ENCODE assay signal across 1 cellular context in the genomic region with DNA sequence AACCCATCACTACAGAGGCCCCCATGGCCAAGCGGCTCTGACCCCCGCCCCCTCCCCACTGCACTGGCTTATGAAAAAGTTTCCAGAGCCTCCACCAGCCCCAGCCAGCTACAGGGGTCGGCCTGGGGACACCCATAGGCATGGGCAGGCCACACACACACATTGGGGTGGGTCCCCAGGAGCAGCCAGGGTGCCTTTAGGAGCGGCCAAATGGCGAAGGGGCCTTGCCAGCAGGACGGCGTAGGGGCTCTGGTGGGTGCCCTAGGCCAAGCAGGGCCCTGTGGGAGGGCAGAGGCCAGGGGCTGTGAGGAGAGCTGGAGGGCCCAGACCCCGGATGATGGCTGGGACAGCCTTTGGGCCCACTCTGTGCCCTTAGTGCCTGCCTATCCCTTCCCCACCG.
TF ChIP-seq lines count a peak whose summit lies in the region.

No MANE protein-coding gene starts in this region.

TF ChIP-seq in HepG2, 621 proteins besides CTCF, POLR2A, EP300 and RAD21:
- no peak for TF ChIP-seq HDAC1 (CRISPR knock-in tag; IDR thresholded peaks at IDR 0.05)
- TF ChIP-seq ZNF850 (CRISPR knock-in tag; conservative IDR thresholded peaks at IDR 0.05), result 0 out of 2 replicates have a peak, but pooled peaks have one; percentile 64
- no peak for TF ChIP-seq IRF2 (CRISPR knock-in tag; IDR thresholded peaks at IDR 0.05)
- TF ChIP-seq, protein P1, sequence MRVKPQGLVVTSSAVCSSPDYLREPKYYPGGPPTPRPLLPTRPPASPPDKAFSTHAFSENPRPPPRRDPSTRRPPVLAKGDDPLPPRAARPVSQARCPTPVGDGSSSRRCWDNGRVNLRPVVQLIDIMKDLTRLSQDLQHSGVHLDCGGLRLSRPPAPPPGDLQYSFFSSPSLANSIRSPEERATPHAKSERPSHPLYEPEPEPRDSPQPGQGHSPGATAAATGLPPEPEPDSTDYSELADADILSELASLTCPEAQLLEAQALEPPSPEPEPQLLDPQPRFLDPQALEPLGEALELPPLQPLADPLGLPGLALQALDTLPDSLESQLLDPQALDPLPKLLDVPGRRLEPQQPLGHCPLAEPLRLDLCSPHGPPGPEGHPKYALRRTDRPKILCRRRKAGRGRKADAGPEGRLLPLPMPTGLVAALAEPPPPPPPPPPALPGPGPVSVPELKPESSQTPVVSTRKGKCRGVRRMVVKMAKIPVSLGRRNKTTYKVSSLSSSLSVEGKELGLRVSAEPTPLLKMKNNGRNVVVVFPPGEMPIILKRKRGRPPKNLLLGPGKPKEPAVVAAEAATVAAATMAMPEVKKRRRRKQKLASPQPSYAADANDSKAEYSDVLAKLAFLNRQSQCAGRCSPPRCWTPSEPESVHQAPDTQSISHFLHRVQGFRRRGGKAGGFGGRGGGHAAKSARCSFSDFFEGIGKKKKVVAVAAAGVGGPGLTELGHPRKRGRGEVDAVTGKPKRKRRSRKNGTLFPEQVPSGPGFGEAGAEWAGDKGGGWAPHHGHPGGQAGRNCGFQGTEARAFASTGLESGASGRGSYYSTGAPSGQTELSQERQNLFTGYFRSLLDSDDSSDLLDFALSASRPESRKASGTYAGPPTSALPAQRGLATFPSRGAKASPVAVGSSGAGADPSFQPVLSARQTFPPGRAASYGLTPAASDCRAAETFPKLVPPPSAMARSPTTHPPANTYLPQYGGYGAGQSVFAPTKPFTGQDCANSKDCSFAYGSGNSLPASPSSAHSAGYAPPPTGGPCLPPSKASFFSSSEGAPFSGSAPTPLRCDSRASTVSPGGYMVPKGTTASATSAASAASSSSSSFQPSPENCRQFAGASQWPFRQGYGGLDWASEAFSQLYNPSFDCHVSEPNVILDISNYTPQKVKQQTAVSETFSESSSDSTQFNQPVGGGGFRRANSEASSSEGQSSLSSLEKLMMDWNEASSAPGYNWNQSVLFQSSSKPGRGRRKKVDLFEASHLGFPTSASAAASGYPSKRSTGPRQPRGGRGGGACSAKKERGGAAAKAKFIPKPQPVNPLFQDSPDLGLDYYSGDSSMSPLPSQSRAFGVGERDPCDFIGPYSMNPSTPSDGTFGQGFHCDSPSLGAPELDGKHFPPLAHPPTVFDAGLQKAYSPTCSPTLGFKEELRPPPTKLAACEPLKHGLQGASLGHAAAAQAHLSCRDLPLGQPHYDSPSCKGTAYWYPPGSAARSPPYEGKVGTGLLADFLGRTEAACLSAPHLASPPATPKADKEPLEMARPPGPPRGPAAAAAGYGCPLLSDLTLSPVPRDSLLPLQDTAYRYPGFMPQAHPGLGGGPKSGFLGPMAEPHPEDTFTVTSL (CRISPR knock-in tag; IDR thresholded peaks at IDR 0.05; ENCODE audit: borderline replicate concordance), result peak; percentile 33; the same call in 1 of the 2 replicates
- no peak for TF ChIP-seq RBM22 (optimal IDR thresholded peaks at IDR 0.05; ENCODE audit: low read length)
- TF ChIP-seq, protein P2, sequence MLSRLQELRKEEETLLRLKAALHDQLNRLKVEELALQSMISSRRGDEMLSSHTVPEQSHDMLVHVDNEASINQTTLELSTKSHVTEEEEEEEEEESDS (CRISPR knock-in tag; IDR thresholded peaks at IDR 0.05; ENCODE audit: borderline replicate concordance), result no peak
- 0 out of 2 replicates have a peak, but pooled peaks have one; percentile 6 for TF ChIP-seq ZMAT3 (CRISPR knock-in tag; conservative IDR thresholded peaks at IDR 0.05)
- no peak for TF ChIP-seq ATF7 (IDR thresholded peaks at IDR 0.05)
- no peak for TF ChIP-seq ATF7 (CRISPR knock-in tag; IDR thresholded peaks at IDR 0.05)
- TF ChIP-seq, protein P3, sequence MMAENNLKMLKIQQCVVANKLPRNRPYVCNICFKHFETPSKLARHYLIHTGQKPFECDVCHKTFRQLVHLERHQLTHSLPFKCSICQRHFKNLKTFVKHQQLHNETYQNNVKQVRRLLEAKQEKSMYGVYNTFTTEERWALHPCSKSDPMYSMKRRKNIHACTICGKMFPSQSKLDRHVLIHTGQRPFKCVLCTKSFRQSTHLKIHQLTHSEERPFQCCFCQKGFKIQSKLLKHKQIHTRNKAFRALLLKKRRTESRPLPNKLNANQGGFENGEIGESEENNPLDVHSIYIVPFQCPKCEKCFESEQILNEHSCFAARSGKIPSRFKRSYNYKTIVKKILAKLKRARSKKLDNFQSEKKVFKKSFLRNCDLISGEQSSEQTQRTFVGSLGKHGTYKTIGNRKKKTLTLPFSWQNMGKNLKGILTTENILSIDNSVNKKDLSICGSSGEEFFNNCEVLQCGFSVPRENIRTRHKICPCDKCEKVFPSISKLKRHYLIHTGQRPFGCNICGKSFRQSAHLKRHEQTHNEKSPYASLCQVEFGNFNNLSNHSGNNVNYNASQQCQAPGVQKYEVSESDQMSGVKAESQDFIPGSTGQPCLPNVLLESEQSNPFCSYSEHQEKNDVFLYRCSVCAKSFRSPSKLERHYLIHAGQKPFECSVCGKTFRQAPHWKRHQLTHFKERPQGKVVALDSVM (CRISPR knock-in tag; IDR thresholded peaks at IDR 0.05), result no peak
- TF ChIP-seq ZNF143 (CRISPR knock-in tag; IDR thresholded peaks at IDR 0.05), result no peak
- TF ChIP-seq, protein P4, sequence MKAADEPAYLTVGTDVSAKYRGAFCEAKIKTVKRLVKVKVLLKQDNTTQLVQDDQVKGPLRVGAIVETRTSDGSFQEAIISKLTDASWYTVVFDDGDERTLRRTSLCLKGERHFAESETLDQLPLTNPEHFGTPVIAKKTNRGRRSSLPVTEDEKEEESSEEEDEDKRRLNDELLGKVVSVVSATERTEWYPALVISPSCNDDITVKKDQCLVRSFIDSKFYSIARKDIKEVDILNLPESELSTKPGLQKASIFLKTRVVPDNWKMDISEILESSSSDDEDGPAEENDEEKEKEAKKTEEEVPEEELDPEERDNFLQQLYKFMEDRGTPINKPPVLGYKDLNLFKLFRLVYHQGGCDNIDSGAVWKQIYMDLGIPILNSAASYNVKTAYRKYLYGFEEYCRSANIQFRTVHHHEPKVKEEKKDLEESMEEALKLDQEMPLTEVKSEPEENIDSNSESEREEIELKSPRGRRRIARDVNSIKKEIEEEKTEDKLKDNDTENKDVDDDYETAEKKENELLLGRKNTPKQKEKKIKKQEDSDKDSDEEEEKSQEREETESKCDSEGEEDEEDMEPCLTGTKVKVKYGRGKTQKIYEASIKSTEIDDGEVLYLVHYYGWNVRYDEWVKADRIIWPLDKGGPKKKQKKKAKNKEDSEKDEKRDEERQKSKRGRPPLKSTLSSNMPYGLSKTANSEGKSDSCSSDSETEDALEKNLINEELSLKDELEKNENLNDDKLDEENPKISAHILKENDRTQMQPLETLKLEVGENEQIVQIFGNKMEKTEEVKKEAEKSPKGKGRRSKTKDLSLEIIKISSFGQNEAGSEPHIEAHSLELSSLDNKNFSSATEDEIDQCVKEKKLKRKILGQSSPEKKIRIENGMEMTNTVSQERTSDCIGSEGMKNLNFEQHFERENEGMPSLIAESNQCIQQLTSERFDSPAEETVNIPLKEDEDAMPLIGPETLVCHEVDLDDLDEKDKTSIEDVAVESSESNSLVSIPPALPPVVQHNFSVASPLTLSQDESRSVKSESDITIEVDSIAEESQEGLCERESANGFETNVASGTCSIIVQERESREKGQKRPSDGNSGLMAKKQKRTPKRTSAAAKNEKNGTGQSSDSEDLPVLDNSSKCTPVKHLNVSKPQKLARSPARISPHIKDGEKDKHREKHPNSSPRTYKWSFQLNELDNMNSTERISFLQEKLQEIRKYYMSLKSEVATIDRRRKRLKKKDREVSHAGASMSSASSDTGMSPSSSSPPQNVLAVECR (CRISPR knock-in tag; IDR thresholded peaks at IDR 0.05; ENCODE audit: borderline replicate concordance), result no peak
- TF ChIP-seq ZFAT (CRISPR knock-in tag; conservative IDR thresholded peaks at IDR 0.05), result no peak
- TF ChIP-seq SMC3 (IDR thresholded peaks at IDR 0.05; ENCODE audit: low read length), result no peak
TF ChIP-seq in HepG2: peak in this region for 3.
